ENCODE assay signal across 1 cellular context in the genomic region with DNA sequence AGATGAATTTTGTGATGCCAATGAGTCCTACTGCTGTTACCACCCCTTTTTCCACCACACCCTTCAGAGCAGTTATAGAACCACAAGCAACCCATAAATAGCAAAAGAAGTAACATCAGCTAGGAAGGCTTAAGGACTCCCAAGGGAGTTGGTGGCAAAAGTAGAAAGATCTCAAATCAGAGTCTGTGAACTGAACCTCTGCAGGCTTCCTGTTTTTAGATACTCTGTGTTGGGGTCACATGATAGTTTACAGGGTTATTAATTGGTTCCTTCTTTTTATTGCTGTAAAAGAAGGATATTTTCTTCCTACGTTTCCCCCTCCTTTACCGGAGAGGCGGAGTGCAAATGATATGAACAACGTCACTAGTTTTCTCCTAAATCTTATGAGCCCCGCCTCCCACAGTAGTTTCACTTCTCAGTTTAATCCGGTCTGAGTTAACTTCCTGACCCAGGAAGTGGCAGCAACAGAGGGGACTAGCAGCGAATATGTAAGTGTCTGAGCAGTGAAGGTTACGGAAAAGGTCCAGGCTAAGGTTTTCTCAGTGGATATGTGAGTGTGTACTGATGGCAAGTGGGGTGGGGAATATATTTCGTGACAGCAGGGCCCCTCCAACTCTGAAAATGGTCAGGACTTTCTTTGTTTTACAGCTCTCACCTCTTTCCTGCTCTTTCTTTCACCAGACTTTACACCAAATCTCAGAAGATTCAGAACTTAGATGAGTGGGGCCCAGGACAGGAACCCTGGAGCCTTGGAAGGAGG.
TF ChIP-seq lines count a peak whose summit lies in the region.

A gene with protein sequence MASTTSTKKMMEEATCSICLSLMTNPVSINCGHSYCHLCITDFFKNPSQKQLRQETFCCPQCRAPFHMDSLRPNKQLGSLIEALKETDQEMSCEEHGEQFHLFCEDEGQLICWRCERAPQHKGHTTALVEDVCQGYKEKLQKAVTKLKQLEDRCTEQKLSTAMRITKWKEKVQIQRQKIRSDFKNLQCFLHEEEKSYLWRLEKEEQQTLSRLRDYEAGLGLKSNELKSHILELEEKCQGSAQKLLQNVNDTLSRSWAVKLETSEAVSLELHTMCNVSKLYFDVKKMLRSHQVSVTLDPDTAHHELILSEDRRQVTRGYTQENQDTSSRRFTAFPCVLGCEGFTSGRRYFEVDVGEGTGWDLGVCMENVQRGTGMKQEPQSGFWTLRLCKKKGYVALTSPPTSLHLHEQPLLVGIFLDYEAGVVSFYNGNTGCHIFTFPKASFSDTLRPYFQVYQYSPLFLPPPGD (plus strand): TSS at position 435 of the 760 bp plus-strand sequence. CDS start 3,721 bp downstream, outside the sequence.

TF ChIP-seq in K562, 482 proteins besides CTCF, POLR2A, EP300 and RAD21 (continued from another document and continues in another):
- TF ChIP-seq, protein P1, sequence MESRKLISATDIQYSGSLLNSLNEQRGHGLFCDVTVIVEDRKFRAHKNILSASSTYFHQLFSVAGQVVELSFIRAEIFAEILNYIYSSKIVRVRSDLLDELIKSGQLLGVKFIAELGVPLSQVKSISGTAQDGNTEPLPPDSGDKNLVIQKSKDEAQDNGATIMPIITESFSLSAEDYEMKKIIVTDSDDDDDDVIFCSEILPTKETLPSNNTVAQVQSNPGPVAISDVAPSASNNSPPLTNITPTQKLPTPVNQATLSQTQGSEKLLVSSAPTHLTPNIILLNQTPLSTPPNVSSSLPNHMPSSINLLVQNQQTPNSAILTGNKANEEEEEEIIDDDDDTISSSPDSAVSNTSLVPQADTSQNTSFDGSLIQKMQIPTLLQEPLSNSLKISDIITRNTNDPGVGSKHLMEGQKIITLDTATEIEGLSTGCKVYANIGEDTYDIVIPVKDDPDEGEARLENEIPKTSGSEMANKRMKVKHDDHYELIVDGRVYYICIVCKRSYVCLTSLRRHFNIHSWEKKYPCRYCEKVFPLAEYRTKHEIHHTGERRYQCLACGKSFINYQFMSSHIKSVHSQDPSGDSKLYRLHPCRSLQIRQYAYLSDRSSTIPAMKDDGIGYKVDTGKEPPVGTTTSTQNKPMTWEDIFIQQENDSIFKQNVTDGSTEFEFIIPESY (CRISPR knock-in tag; IDR thresholded peaks at IDR 0.05) = no peak
- TF ChIP-seq ZBTB17 (CRISPR knock-in tag; IDR thresholded peaks at IDR 0.05) = no peak
- TF ChIP-seq, protein P2, sequence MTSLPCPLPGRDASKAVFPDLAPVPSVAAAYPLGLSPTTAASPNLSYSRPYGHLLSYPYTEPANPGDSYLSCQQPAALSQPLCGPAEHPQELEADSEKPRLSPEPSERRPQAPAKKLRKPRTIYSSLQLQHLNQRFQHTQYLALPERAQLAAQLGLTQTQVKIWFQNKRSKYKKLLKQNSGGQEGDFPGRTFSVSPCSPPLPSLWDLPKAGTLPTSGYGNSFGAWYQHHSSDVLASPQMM (CRISPR knock-in tag; IDR thresholded peaks at IDR 0.05) = no peak
- no peak for TF ChIP-seq JUNB (CRISPR knock-in tag; conservative IDR thresholded peaks at IDR 0.05)
- TF ChIP-seq KHSRP (IDR thresholded peaks at IDR 0.05) = no peak
- no peak for TF ChIP-seq HDAC8 (tag; IDR thresholded peaks at IDR 0.05)
- peak; percentile 95 for TF ChIP-seq POLR2B (IDR thresholded peaks at IDR 0.05; ENCODE audit: low read depth, partially characterized antibody)
- no peak for TF ChIP-seq KDM2B (CRISPR knock-in tag; IDR thresholded peaks at IDR 0.05)
- no peak for TF ChIP-seq ZNF274 (IDR thresholded peaks at IDR 0.05; ENCODE audit: borderline replicate concordance, low read depth, low read length)
- TF ChIP-seq, protein P3, sequence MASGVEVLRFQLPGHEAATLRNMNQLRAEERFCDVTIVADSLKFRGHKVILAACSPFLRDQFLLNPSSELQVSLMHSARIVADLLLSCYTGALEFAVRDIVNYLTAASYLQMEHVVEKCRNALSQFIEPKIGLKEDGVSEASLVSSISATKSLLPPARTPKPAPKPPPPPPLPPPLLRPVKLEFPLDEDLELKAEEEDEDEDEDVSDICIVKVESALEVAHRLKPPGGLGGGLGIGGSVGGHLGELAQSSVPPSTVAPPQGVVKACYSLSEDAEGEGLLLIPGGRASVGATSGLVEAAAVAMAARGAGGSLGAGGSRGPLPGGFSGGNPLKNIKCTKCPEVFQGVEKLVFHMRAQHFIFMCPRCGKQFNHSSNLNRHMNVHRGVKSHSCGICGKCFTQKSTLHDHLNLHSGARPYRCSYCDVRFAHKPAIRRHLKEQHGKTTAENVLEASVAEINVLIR (CRISPR knock-in tag; IDR thresholded peaks at IDR 0.05) = no peak
- TF ChIP-seq ARNT (IDR thresholded peaks at IDR 0.05) = no peak; a peak in 1 of 4 replicates
- TF ChIP-seq ZNF140 (CRISPR knock-in tag; IDR thresholded peaks at IDR 0.05) = no peak
- TF ChIP-seq, protein P4, sequence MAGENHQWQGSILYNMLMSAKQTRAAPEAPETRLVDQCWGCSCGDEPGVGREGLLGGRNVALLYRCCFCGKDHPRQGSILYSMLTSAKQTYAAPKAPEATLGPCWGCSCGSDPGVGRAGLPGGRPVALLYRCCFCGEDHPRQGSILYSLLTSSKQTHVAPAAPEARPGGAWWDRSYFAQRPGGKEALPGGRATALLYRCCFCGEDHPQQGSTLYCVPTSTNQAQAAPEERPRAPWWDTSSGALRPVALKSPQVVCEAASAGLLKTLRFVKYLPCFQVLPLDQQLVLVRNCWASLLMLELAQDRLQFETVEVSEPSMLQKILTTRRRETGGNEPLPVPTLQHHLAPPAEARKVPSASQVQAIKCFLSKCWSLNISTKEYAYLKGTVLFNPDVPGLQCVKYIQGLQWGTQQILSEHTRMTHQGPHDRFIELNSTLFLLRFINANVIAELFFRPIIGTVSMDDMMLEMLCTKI (IDR thresholded peaks at IDR 0.05; ENCODE audit: partially characterized antibody) = no peak
- no peak for TF ChIP-seq ZNF143 (CRISPR knock-in tag; IDR thresholded peaks at IDR 0.05)
- TF ChIP-seq, protein P5, sequence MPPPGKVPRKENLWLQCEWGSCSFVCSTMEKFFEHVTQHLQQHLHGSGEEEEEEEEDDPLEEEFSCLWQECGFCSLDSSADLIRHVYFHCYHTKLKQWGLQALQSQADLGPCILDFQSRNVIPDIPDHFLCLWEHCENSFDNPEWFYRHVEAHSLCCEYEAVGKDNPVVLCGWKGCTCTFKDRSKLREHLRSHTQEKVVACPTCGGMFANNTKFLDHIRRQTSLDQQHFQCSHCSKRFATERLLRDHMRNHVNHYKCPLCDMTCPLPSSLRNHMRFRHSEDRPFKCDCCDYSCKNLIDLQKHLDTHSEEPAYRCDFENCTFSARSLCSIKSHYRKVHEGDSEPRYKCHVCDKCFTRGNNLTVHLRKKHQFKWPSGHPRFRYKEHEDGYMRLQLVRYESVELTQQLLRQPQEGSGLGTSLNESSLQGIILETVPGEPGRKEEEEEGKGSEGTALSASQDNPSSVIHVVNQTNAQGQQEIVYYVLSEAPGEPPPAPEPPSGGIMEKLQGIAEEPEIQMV (tag; conservative IDR thresholded peaks at IDR 0.05; ENCODE audit: low read depth) = no peak
- TF ChIP-seq CBX8 (IDR thresholded peaks at IDR 0.05; ENCODE audit: borderline replicate concordance, extremely low read depth, low read depth, low read length, poor library complexity, severe bottlenecking) = no peak
- TF ChIP-seq, protein P6, sequence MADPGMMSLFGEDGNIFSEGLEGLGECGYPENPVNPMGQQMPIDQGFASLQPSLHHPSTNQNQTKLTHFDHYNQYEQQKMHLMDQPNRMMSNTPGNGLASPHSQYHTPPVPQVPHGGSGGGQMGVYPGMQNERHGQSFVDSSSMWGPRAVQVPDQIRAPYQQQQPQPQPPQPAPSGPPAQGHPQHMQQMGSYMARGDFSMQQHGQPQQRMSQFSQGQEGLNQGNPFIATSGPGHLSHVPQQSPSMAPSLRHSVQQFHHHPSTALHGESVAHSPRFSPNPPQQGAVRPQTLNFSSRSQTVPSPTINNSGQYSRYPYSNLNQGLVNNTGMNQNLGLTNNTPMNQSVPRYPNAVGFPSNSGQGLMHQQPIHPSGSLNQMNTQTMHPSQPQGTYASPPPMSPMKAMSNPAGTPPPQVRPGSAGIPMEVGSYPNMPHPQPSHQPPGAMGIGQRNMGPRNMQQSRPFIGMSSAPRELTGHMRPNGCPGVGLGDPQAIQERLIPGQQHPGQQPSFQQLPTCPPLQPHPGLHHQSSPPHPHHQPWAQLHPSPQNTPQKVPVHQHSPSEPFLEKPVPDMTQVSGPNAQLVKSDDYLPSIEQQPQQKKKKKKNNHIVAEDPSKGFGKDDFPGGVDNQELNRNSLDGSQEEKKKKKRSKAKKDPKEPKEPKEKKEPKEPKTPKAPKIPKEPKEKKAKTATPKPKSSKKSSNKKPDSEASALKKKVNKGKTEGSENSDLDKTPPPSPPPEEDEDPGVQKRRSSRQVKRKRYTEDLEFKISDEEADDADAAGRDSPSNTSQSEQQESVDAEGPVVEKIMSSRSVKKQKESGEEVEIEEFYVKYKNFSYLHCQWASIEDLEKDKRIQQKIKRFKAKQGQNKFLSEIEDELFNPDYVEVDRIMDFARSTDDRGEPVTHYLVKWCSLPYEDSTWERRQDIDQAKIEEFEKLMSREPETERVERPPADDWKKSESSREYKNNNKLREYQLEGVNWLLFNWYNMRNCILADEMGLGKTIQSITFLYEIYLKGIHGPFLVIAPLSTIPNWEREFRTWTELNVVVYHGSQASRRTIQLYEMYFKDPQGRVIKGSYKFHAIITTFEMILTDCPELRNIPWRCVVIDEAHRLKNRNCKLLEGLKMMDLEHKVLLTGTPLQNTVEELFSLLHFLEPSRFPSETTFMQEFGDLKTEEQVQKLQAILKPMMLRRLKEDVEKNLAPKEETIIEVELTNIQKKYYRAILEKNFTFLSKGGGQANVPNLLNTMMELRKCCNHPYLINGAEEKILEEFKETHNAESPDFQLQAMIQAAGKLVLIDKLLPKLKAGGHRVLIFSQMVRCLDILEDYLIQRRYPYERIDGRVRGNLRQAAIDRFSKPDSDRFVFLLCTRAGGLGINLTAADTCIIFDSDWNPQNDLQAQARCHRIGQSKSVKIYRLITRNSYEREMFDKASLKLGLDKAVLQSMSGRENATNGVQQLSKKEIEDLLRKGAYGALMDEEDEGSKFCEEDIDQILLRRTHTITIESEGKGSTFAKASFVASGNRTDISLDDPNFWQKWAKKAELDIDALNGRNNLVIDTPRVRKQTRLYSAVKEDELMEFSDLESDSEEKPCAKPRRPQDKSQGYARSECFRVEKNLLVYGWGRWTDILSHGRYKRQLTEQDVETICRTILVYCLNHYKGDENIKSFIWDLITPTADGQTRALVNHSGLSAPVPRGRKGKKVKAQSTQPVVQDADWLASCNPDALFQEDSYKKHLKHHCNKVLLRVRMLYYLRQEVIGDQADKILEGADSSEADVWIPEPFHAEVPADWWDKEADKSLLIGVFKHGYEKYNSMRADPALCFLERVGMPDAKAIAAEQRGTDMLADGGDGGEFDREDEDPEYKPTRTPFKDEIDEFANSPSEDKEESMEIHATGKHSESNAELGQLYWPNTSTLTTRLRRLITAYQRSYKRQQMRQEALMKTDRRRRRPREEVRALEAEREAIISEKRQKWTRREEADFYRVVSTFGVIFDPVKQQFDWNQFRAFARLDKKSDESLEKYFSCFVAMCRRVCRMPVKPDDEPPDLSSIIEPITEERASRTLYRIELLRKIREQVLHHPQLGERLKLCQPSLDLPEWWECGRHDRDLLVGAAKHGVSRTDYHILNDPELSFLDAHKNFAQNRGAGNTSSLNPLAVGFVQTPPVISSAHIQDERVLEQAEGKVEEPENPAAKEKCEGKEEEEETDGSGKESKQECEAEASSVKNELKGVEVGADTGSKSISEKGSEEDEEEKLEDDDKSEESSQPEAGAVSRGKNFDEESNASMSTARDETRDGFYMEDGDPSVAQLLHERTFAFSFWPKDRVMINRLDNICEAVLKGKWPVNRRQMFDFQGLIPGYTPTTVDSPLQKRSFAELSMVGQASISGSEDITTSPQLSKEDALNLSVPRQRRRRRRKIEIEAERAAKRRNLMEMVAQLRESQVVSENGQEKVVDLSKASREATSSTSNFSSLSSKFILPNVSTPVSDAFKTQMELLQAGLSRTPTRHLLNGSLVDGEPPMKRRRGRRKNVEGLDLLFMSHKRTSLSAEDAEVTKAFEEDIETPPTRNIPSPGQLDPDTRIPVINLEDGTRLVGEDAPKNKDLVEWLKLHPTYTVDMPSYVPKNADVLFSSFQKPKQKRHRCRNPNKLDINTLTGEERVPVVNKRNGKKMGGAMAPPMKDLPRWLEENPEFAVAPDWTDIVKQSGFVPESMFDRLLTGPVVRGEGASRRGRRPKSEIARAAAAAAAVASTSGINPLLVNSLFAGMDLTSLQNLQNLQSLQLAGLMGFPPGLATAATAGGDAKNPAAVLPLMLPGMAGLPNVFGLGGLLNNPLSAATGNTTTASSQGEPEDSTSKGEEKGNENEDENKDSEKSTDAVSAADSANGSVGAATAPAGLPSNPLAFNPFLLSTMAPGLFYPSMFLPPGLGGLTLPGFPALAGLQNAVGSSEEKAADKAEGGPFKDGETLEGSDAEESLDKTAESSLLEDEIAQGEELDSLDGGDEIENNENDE (IDR thresholded peaks at IDR 0.05; ENCODE audit: low read depth, low read length) = no peak
